14 cellular contexts compared by ENCODE assay signal in genomic region chr15:19987389-19988048, GRCh38.
A peak's percentile ranks its signal among the peaks of the same experiment; 100 is the strongest.
DNase-seq lines count a peak whose midpoint lies in the region; ATAC-seq and TF ChIP-seq lines count a peak whose summit lies in the region.
"Had no signal": no experiment of that assay in that cellular context is flagged by ENCODE, and none has a peak within 500 bp of the region (broad histone marks: within the 10 kb centered on the region; RNA-seq: fewer than 3 reads in every experiment).

No MANE protein-coding gene starts in this region.

- no peak overlapping the region for H2BK5ac ChIP-seq in neuronal stem cell (ENCODE audit: low read length)

- H3K4me2 ChIP-seq in neuronal stem cell (ENCODE audit: insufficient read depth, low read length, poor library complexity, severe bottlenecking) = no peak overlapping the region

- H3K4ac ChIP-seq in neuronal stem cell (ENCODE audit: low read length) = no peak overlapping the region

- no peak overlapping the region for H2BK120ac ChIP-seq in neuronal stem cell (ENCODE audit: low read depth, low read length)

- H3K27ac ChIP-seq in WERI-Rb-1 = no peak overlapping the region
- no peak overlapping the region for H3K27ac ChIP-seq in neuronal stem cell (replicated peaks; ENCODE audit: low read length)
- H3K27ac ChIP-seq: foreskin keratinocyte, Peyer's patch had no signal

- H3K4me3 ChIP-seq in WERI-Rb-1 (ENCODE audit: low read depth, low read length) = no peak overlapping the region
- no peak overlapping the region for H3K4me3 ChIP-seq in neuronal stem cell (ENCODE audit: low read length in 2 of 2)
- H3K4me3 ChIP-seq: Peyer's patch had no signal

- H2AK5ac ChIP-seq in neuronal stem cell (ENCODE audit: low read depth, low read length) = no peak overlapping the region

- no peak overlapping the region for H2BK15ac ChIP-seq in neuronal stem cell (ENCODE audit: low read length)

- peak; percentile 74 for TF ChIP-seq CTCF in WERI-Rb-1 (IDR thresholded peaks at IDR 0.05; ENCODE audit: low read depth, low read length)

- no peaks in the 10 kb centered on the region for H3K79me1 ChIP-seq in neuronal stem cell (ENCODE audit: low read depth, low read length)

- H3K23ac ChIP-seq in neuronal stem cell (ENCODE audit: low read depth, low read length, poor library complexity) = no peak overlapping the region

- peaks cover 22% of the 10 kb centered on the region for H3K27me3 ChIP-seq in WERI-Rb-1 (ENCODE audit: insufficient read depth, low read depth, severe bottlenecking)
- H3K27me3 ChIP-seq in neuronal stem cell (ENCODE audit: control insufficient read depth in 3 of 3, insufficient read depth in 3 of 3, low read depth in 1 of 3, low read length in 3 of 3) = no peaks in the 10 kb centered on the region
- H3K27me3 ChIP-seq: foreskin keratinocyte, Peyer's patch had no signal

- WGBS in neuronal stem cell (ENCODE audit: extremely low coverage in 2 of 2, insufficient read length in 2 of 2, insufficient replicate concordance in 1 of 2), 2 donors = 100% methylated on average over 1 of the region's 13 CpGs; no CpG with 5 or more reads in 1 of the 2 donors

- no peak overlapping the region for H3K14ac ChIP-seq in neuronal stem cell (ENCODE audit: low read length)

- H4K8ac ChIP-seq in neuronal stem cell (ENCODE audit: low read depth, low read length) = no peak overlapping the region

- H2AFZ ChIP-seq in neuronal stem cell (ENCODE audit: low read length) = no peak overlapping the region

- H3K4me1 ChIP-seq in neuronal stem cell (ENCODE audit: control insufficient read depth in 2 of 2, insufficient read depth in 1 of 2, low read depth in 1 of 2, low read length in 2 of 2) = no peaks in the 10 kb centered on the region
- H3K4me1 ChIP-seq: foreskin keratinocyte, Peyer's patch had no signal

- H2BK12ac ChIP-seq in neuronal stem cell (ENCODE audit: low read length) = no peak overlapping the region

- no peak overlapping the region for H3K9ac ChIP-seq in neuronal stem cell (ENCODE audit: low read depth, low read length, poor library complexity)

- H4K91ac ChIP-seq in neuronal stem cell (ENCODE audit: low read depth, low read length, poor library complexity) = no peak overlapping the region

- H3K36me3 ChIP-seq in WERI-Rb-1 = no peaks in the 10 kb centered on the region
- H3K36me3 ChIP-seq in neuronal stem cell (replicated peaks in 1 of 2; ENCODE audit: control insufficient read depth in 2 of 2, insufficient read depth in 2 of 2, low read length in 2 of 2) = no peaks in the 10 kb centered on the region
- H3K36me3 ChIP-seq: Peyer's patch had no signal

- ATAC-seq in GM19455 (IDR thresholded peaks at IDR 0.05; ENCODE audit: unreplicated experiment) = no peak
- ATAC-seq: foreskin keratinocyte had no signal

- H3K18ac ChIP-seq in neuronal stem cell (ENCODE audit: low read length) = no peak overlapping the region

- H3K9me3 ChIP-seq in WERI-Rb-1 (ENCODE audit: severe bottlenecking) (no peaks in the 10 kb centered on the region), neuronal stem cell (replicated peaks in 1 of 2; ENCODE audit: control insufficient read depth in 2 of 2, insufficient read depth in 1 of 2, low read depth in 1 of 2, low read length in 2 of 2) (peaks cover 0 to 24% of the 10 kb centered on the region in 2 donors)
- H3K9me3 ChIP-seq: Peyer's patch had no signal

- peak; percentile 44 for DNase-seq in DMS53 (lab: John Stamatoyannopoulos, UW)
- no peak for DNase-seq in DMS53 treated with DMSO at 0.1 percent for 48 hours (lab: John Stamatoyannopoulos, UW; ENCODE audit: unreplicated experiment)
- DNase-seq in GM03348 (ENCODE audit: low spot score) = peak; percentile 4
- peak; percentile 23 for DNase-seq in NCI-H1048 (lab: John Stamatoyannopoulos, UW)
- peak; percentile 69 for DNase-seq in WERI-Rb-1
- DNase-seq in occipital lobe (lab: John Stamatoyannopoulos, UW) = no peak
- DNase-seq in neuronal stem cell (ENCODE audit: low spot score) = no peak
- DNase-seq: activated CD8-positive, alpha-beta memory T cell treated with anti-CD3 and anti-CD28 coated beads, Interleukin-2, amount 50 U/mL, for 4 hours; DMS153; foreskin keratinocyte; islet precursor cell; NCI-H1436; Peyer's patch had no signal

Comparison
In these comparisons a context has a peak if more than half of its experiments do, and no peak if none do; other contexts are left out.
1. DNase-seq: peak in DMS53 (single experiment), GM03348 (single experiment), NCI-H1048 (single experiment) and WERI-Rb-1 (single experiment); none in DMS53 treated with DMSO at 0.1 percent for 48 hours (single experiment), occipital lobe (single experiment) and neuronal stem cell (single experiment).